Comparison of ENCODE assay signal across 18 cellular contexts in genomic region chr22:24978308-24978707, GRCh38. TPM values are rescaled to one million over a fixed set of nuclear protein-coding genes. Genes with fewer than 3 reads are reported as not detected.
A peak's percentile ranks its signal among the peaks of the same experiment; 100 is the strongest.
DNase-seq lines count a peak whose midpoint lies in the region; ATAC-seq and TF ChIP-seq lines count a peak whose summit lies in the region.
"Had no signal": no experiment of that assay in that cellular context is flagged by ENCODE, and none has a peak within 500 bp of the region (broad histone marks: within the 10 kb centered on the region; RNA-seq: fewer than 3 reads in every experiment).

No MANE protein-coding gene starts in this region.

- H2AFZ ChIP-seq in neural progenitor cell (replicated peaks) (no peak overlapping the region), OCI-LY7 (ENCODE audit: low read length) (no peak overlapping the region)

- BruUV-seq in OCI-LY7 (replicated peaks; lab: Mats Ljungman, UMichigan), result no TSS peak

- 82 to 91% methylated on average over 1 of the region's 1 CpG for WGBS in esophagus, 2 donors

- CTCF ChIA-PET in OCI-LY7 (lab: Charles Lee; ENCODE audit: unreplicated experiment), result no interaction called here

- H3K27ac ChIP-seq in right atrium auricular region, result peak overlapping the region; percentile 88 to 90
- peak overlapping the region; percentile 96 to 99 for H3K27ac ChIP-seq in esophagus (ENCODE audit: low read depth in 2 of 2, low read length in 1 of 2)
- H3K27ac ChIP-seq in neural progenitor cell, result no peak overlapping the region
- peak overlapping the region; percentile 70 for H3K27ac ChIP-seq in upper lobe of right lung
- no peak overlapping the region for H3K27ac ChIP-seq in OCI-LY7 (ENCODE audit: low read depth, low read length, poor library complexity, severe bottlenecking)

- in situ Hi-C loops in HAP-1 (cut with MboI; ENCODE audit: low sequenced_read_pairs), result no loop called here

- H3K27ac Mint-ChIP-seq in neural progenitor cell, result peak overlapping the region; percentile 17
- H3K27ac Mint-ChIP-seq: CD4-positive, alpha-beta memory T cell had no signal

- H3K4me1 Mint-ChIP-seq in neural progenitor cell, result peaks cover 50% of the 10 kb centered on the region
- H3K4me1 Mint-ChIP-seq: CD4-positive, alpha-beta memory T cell had no signal

- H3K36me3 Mint-ChIP-seq in neural progenitor cell, result no peaks in the 10 kb centered on the region
- H3K36me3 Mint-ChIP-seq: CD4-positive, alpha-beta memory T cell had no signal

- H3K4me3 Mint-ChIP-seq in neural progenitor cell, result no peak overlapping the region
- H3K4me3 Mint-ChIP-seq: CD4-positive, alpha-beta memory T cell had no signal

- H3K4me1 ChIP-seq in right atrium auricular region, result peaks cover 0 to 57% of the 10 kb centered on the region in 2 donors
- peaks cover 0 to 21% of the 10 kb centered on the region in 2 donors for H3K4me1 ChIP-seq in esophagus (ENCODE audit: control insufficient read depth in 2 of 2, insufficient read depth in 2 of 2, low read length in 1 of 2)
- peaks cover 30% of the 10 kb centered on the region for H3K4me1 ChIP-seq in neural progenitor cell
- peaks cover 14% of the 10 kb centered on the region for H3K4me1 ChIP-seq in upper lobe of right lung
- no peaks in the 10 kb centered on the region for H3K4me1 ChIP-seq in OCI-LY7 (ENCODE audit: insufficient read depth, low read length, poor library complexity, severe bottlenecking)
- H3K4me1 ChIP-seq in HAP-1, result peaks cover 28% of the 10 kb centered on the region

- H3K79me2 ChIP-seq in neural progenitor cell (ENCODE audit: low read depth), result peaks cover 93% of the 10 kb centered on the region
- H3K79me2 ChIP-seq in OCI-LY7 (ENCODE audit: insufficient read depth, low read depth, low read length), result no peaks in the 10 kb centered on the region

- H3K4me3 ChIP-seq in right atrium auricular region (no peak overlapping the region), esophagus (ENCODE audit: low read depth in 1 of 2, low read length in 2 of 2) (no peak overlapping the region), neural progenitor cell (no peak overlapping the region), upper lobe of right lung (no peak overlapping the region), OCI-LY7 (ENCODE audit: low read depth, low read length, poor library complexity, severe bottlenecking) (no peak overlapping the region), HAP-1 (no peak overlapping the region)

- H3K4me2 ChIP-seq in neural progenitor cell, result no peak overlapping the region
- H3K4me2 ChIP-seq in OCI-LY7 (ENCODE audit: low read length), result no peak overlapping the region

- H3K9ac ChIP-seq in neural progenitor cell, result no peak overlapping the region

- H3K27me3 ChIP-seq in right atrium auricular region, result no peaks in the 10 kb centered on the region
- H3K27me3 ChIP-seq in esophagus (ENCODE audit: control insufficient read depth in 1 of 2, insufficient read depth in 2 of 2, low read length in 2 of 2), result no peaks in the 10 kb centered on the region
- H3K27me3 ChIP-seq in neural progenitor cell, result no peaks in the 10 kb centered on the region
- no peaks in the 10 kb centered on the region for H3K27me3 ChIP-seq in upper lobe of right lung
- no peaks in the 10 kb centered on the region for H3K27me3 ChIP-seq in HAP-1 (ENCODE audit: low read depth)

- H3K9me3 ChIP-seq in right atrium auricular region, result no peaks in the 10 kb centered on the region
- H3K9me3 ChIP-seq in esophagus (ENCODE audit: control insufficient read depth in 2 of 2, insufficient read depth in 1 of 2, low read depth in 1 of 2, low read length in 1 of 2), result no peaks in the 10 kb centered on the region
- no peaks in the 10 kb centered on the region for H3K9me3 ChIP-seq in neural progenitor cell (ENCODE audit: low read depth)
- H3K9me3 ChIP-seq in upper lobe of right lung, result no peaks in the 10 kb centered on the region
- no peaks in the 10 kb centered on the region for H3K9me3 ChIP-seq in OCI-LY7 (ENCODE audit: low read length)
- no peaks in the 10 kb centered on the region for H3K9me3 ChIP-seq in HAP-1

- DNase-seq in right atrium auricular region (ENCODE audit: low spot score), result no peak
- DNase-seq in left ventricle myocardium superior, result no peak
- DNase-seq in neural progenitor cell (ENCODE audit: low spot score), result no peak
- DNase-seq in upper lobe of right lung, result no peak
- DNase-seq in OCI-LY7 (ENCODE audit: low spot score), result no peak
- no peak for DNase-seq in HAP-1 (ENCODE audit: low spot score in 2 of 2)
- DNase-seq in T-helper 9 cell, result no peak
- DNase-seq: ACHN; activated CD4-positive, alpha-beta T cell treated with anti-CD3 and anti-CD28 coated beads, Interleukin-2, amount 50 U/mL, for 48 hours; CD4-positive, alpha-beta memory T cell; DND-41; NCI-H1694 had no signal

- intact Hi-C loops in left ventricle myocardium superior (cut with micrococcal nuclease), result no loop called here
- intact Hi-C loops in upper lobe of right lung (cut with DNase I), result no loop called here
- intact Hi-C loops in OCI-LY7 (cut with micrococcal nuclease; ENCODE audit: unreplicated experiment), result no loop called here

- ATAC-seq in left ventricle myocardium superior, result no peak
- ATAC-seq in upper lobe of right lung, result no peak

- peaks cover 2% of the 10 kb centered on the region for H3K27me3 Mint-ChIP-seq in neural progenitor cell (ENCODE audit: insufficient read depth, low read depth)
- H3K27me3 Mint-ChIP-seq: CD4-positive, alpha-beta memory T cell had no signal

- H3K9me3 Mint-ChIP-seq in neural progenitor cell, result no peaks in the 10 kb centered on the region
- H3K9me3 Mint-ChIP-seq: CD4-positive, alpha-beta memory T cell had no signal

- H3K9me2 ChIP-seq in OCI-LY7 (ENCODE audit: insufficient read depth, low read length), result no peaks in the 10 kb centered on the region

- no peak for TF ChIP-seq CTCF in right atrium auricular region (IDR thresholded peaks at IDR 0.05)
- no peak for TF ChIP-seq CTCF in neural progenitor cell (IDR thresholded peaks at IDR 0.05)
- TF ChIP-seq CTCF in upper lobe of right lung (IDR thresholded peaks at IDR 0.05), result no peak
- no peak for TF ChIP-seq CTCF in OCI-LY7 (conservative IDR thresholded peaks at IDR 0.05; ENCODE audit: low read length)

- H3K36me3 ChIP-seq in right atrium auricular region, result no peaks in the 10 kb centered on the region
- peaks cover 0 to 2% of the 10 kb centered on the region in 2 donors for H3K36me3 ChIP-seq in esophagus (ENCODE audit: control insufficient read depth in 2 of 2, insufficient read depth in 2 of 2, low read length in 1 of 2)
- no peaks in the 10 kb centered on the region for H3K36me3 ChIP-seq in neural progenitor cell
- H3K36me3 ChIP-seq in upper lobe of right lung, result no peaks in the 10 kb centered on the region
- H3K36me3 ChIP-seq in OCI-LY7 (ENCODE audit: insufficient read depth, low read length), result no peaks in the 10 kb centered on the region
- no peaks in the 10 kb centered on the region for H3K36me3 ChIP-seq in HAP-1 (replicated peaks)

- peaks cover 44% of the 10 kb centered on the region for H3F3A ChIP-seq in neural progenitor cell (ENCODE audit: low read depth)

- H4K20me1 ChIP-seq in neural progenitor cell (ENCODE audit: low read depth), result peaks cover 92% of the 10 kb centered on the region
- H4K20me1 ChIP-seq in OCI-LY7 (ENCODE audit: insufficient read depth, low read length), result no peaks in the 10 kb centered on the region

- POLR2A ChIA-PET in OCI-LY7 (lab: Charles Lee), result no interaction called here

RNA-seq across cellular contexts. Expression of gene KIAA1671, which starts 25.8 kb away (rescaled TPM):
- total RNA-seq in right atrium auricular region (10 to 100 TPM; 16.8 to 21.7 TPM), left ventricle myocardium superior (11.6 TPM), neural progenitor cell (ENCODE audit: low replicate concordance) (17.3 and 24.2 TPM in 2 replicates), upper lobe of right lung (46.7 TPM), OCI-LY7 (2022) (not detected in 2 replicates)
- polyA plus RNA-seq in esophagus, result 10 to 100 TPM; 14.2 to 17.7 TPM
- not detected in 2 replicates for total RNA-seq in OCI-LY7 (2014; rRNA removed; shearing (Covaris generic))

RNA-seq across cellular contexts. Expression of gene LHFPL7, which starts 31.8 kb away (rescaled TPM):
- total RNA-seq in right atrium auricular region (not detected), left ventricle myocardium superior (not detected), neural progenitor cell (ENCODE audit: low replicate concordance) (not detected in 2 replicates), upper lobe of right lung (not detected), OCI-LY7 (2022) (not detected in 2 replicates)
- not detected for polyA plus RNA-seq in esophagus
- total RNA-seq in OCI-LY7 (2014; rRNA removed; shearing (Covaris generic)), result not detected in 2 replicates
- total RNA-seq: CD4-positive, alpha-beta memory T cell; fibroblast of lung; LHCN-M2; NCI-H460; omental fat pad; subcutaneous adipose tissue had no signal
- polyA plus RNA-seq: CD4-positive, alpha-beta memory T cell; fibroblast of lung had no signal

Comparison
In these comparisons a context has a peak if more than half of its experiments do, and no peak if none do; other contexts are left out.
1. H3K27ac ChIP-seq: peak in right atrium auricular region (2 of 2), esophagus (2 of 2) and upper lobe of right lung (single experiment); none in neural progenitor cell (single experiment) and OCI-LY7 (single experiment).
2. RNA of gene KIAA1671, which starts 25.8 kb away (total RNA-seq): 46.7 TPM in upper lobe of right lung (single experiment), 16.8 to 21.7 TPM in right atrium auricular region, 17.3 to 24.2 TPM in neural progenitor cell and 11.6 TPM in left ventricle myocardium superior (single experiment); not detected in OCI-LY7; every median in the first group is over 10 times any median in the second.